In the genomic region with DNA sequence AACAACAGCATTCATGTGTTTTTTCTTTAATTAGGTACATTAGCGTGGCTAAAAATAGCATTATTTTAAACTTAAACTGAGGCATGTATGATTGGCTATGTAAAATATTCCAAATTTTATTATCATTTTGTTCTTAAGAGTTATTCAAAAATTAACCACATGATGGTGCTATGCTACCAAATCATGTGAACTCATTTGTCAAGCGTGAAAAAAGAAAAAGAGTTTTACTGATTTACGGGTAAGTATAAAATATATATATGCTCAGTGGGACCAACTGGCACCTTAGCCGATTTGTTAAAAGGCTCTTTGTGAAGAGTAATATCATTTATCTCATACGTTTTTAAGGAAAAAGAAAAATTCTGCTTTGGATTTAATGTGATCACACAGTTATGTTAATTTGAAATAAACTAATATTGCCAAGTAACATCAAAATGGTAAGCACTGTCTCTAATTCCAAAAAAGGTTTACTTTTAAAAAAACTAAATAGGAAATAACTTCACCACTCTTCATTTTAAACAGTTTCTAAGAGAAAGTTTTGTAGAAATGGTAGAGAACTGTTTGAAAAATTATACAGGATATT, we compare ENCODE assay signal across 9 cellular contexts.
DNase-seq lines count a peak whose midpoint lies in the region; ATAC-seq, FAIRE-seq and TF ChIP-seq lines count a peak whose summit lies in the region.
"Had no signal": no experiment of that assay in that cellular context is flagged by ENCODE, and none has a peak within 500 bp of the region (broad histone marks: within the 10 kb centered on the region; RNA-seq: fewer than 3 reads in every experiment).

No MANE protein-coding gene starts in this region.

- H3K27me3 ChIP-seq in fibroblast of lung (ENCODE audit: control insufficient read depth, insufficient read depth, low read length): no peaks in the 10 kb centered on the region

- H2AFZ ChIP-seq in fibroblast of lung (ENCODE audit: low read length): no peak overlapping the region

- no peak overlapping the region for H3K9ac ChIP-seq in fibroblast of lung (ENCODE audit: insufficient read depth, low read length)

- no peaks in the 10 kb centered on the region for H4K20me1 ChIP-seq in fibroblast of lung (ENCODE audit: control insufficient read depth, extremely low read depth, insufficient read depth, low read length)

- H3K9me3 ChIP-seq in fibroblast of lung (ENCODE audit: control insufficient read depth, insufficient read depth, low read depth, low read length): no peaks in the 10 kb centered on the region

- no peaks in the 10 kb centered on the region for H3K36me3 ChIP-seq in fibroblast of lung (ENCODE audit: control insufficient read depth, insufficient read depth, low read length)

- H3K4me1 ChIP-seq in fibroblast of lung (ENCODE audit: control insufficient read depth, extremely low read depth, insufficient read depth, low read length): no peaks in the 10 kb centered on the region

- no peak for ATAC-seq in GM19455 (IDR thresholded peaks at IDR 0.05; ENCODE audit: unreplicated experiment)

- peak; percentile 2 for DNase-seq in GM13977 (ENCODE audit: low spot score)
- DNase-seq in NCI-H774 (lab: John Stamatoyannopoulos, UW): peak; percentile 13
- DNase-seq in fibroblast of lung (ENCODE audit: low read depth in 2 of 2): peak; percentile 23 to 62
- DNase-seq in kidney glomerular epithelial cell (lab: John Stamatoyannopoulos, UW): no peak
- DNase-seq in GOT3 (lab: John Stamatoyannopoulos, UW): no peak
- no peak for DNase-seq in stimulated activated CD4-positive, alpha-beta T cell treated with anti-CD3 and anti-CD28 coated beads, Interleukin-4, amount 100 ng/mL, for 24 hours
- DNase-seq: activated CD4-positive, alpha-beta T cell treated with anti-CD3 and anti-CD28 coated beads for 48 hours had no signal

- H3K79me2 ChIP-seq in fibroblast of lung (ENCODE audit: control insufficient read depth, insufficient read depth, low read length): no peaks in the 10 kb centered on the region

- H3K4me3 ChIP-seq in fibroblast of lung (replicated peaks in 1 of 4; ENCODE audit: control extremely low read depth in 1 of 4, insufficient read depth in 1 of 4, low read depth in 3 of 4, low read length in 4 of 4): no peak overlapping the region

- H3K27ac ChIP-seq in fibroblast of lung (ENCODE audit: insufficient read depth, low read length): no peak overlapping the region

- peak; percentile 45 for TF ChIP-seq CTCF in GM13977 (IDR thresholded peaks at IDR 0.05; ENCODE audit: extremely low read depth, insufficient read depth, missing control alignments)
- peak; percentile 19 to 43 for TF ChIP-seq CTCF in fibroblast of lung (conservative IDR thresholded peaks at IDR 0.05 in 1 of 2, IDR thresholded peaks at IDR 0.05 in 1 of 2; ENCODE audit: low read depth in 1 of 2, low read length in 2 of 2)

- FAIRE-seq in A204.1 (lab: Jason Lieb, UNC): peak; percentile 89

- H3K4me2 ChIP-seq in fibroblast of lung (ENCODE audit: extremely low read depth, insufficient read depth, low read length): no peak overlapping the region

- in situ Hi-C loops in GM13977 (cut with MboI; ENCODE audit: low pct_unique_long_range_greater_than_20kb, low sequenced_read_pairs, unreplicated experiment): no loop called here

Comparison
In these comparisons a context has a peak if more than half of its experiments do, and no peak if none do; other contexts are left out.
1. DNase-seq: peak in GM13977 (single experiment), NCI-H774 (single experiment) and fibroblast of lung (2 of 2); none in kidney glomerular epithelial cell (single experiment), GOT3 (single experiment) and stimulated activated CD4-positive, alpha-beta T cell treated with anti-CD3 and anti-CD28 coated beads, Interleukin-4, amount 100 ng/mL, for 24 hours (single experiment).